Comparison of ENCODE assay signal across 18 cellular contexts in the genomic region with DNA sequence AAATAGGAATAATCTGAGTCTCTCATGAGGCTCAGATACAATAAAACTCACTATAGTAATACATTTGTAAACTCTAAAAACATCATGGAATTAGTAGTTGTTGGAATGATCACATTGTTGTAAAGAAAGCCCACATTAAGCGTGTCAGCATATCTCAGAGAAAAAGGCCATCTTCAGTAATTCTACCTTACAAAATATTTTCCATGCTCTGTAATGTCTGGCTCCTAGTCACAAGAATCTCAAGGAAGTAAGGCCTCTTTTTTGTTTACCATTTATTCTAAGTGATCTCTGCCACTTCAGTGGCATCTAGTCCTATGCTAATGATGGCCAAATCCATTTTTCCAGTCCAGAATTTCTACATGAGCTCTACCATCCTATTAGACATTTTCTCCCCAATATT.
A peak's percentile ranks its signal among the peaks of the same experiment; 100 is the strongest.
DNase-seq lines count a peak whose midpoint lies in the region; ATAC-seq, FAIRE-seq and TF ChIP-seq lines count a peak whose summit lies in the region.
"Had no signal": no experiment of that assay in that cellular context is flagged by ENCODE, and none has a peak within 500 bp of the region (broad histone marks: within the 10 kb centered on the region; RNA-seq: fewer than 3 reads in every experiment).

No MANE protein-coding gene starts in this region.

- no peak overlapping the region for H2BK12ac ChIP-seq in H1 (ENCODE audit: low read depth, low read length)

- H3K9ac ChIP-seq in GM23248 (no peak overlapping the region), OCI-LY3 (ENCODE audit: low read length) (no peak overlapping the region), H1 (replicated peaks in 1 of 4; ENCODE audit: extremely low read depth in 1 of 4, low read depth in 3 of 4, low read length in 3 of 4) (no peak overlapping the region)

- ATAC-seq in T-helper 17 cell: no peak
- no peak for ATAC-seq in HG02571 (IDR thresholded peaks at IDR 0.05; ENCODE audit: unreplicated experiment)
- no peak for ATAC-seq in lower lobe of right lung
- ATAC-seq: CD8-positive, alpha-beta T cell; HepG2 had no signal

- no peaks in the 10 kb centered on the region for H4K20me1 ChIP-seq in GM23248 (ENCODE audit: insufficient read depth)
- no peaks in the 10 kb centered on the region for H4K20me1 ChIP-seq in OCI-LY3 (ENCODE audit: insufficient read depth, low read length)
- no peaks in the 10 kb centered on the region for H4K20me1 ChIP-seq in H1 (replicated peaks in 1 of 2; ENCODE audit: control insufficient read depth in 1 of 2, insufficient read depth in 2 of 2, low read length in 2 of 2)

- no peak overlapping the region for H3K14ac ChIP-seq in H1 (ENCODE audit: insufficient read length)

- no peak overlapping the region for H2BK15ac ChIP-seq in H1 (ENCODE audit: low read length)

- no peaks in the 10 kb centered on the region for H3K4me1 Mint-ChIP-seq in T-helper 17 cell
- H3K4me1 Mint-ChIP-seq: CD14-positive monocyte had no signal

- H3K27me3 Mint-ChIP-seq in T-helper 17 cell: no peaks in the 10 kb centered on the region

- H3K36me3 Mint-ChIP-seq in T-helper 17 cell (ENCODE audit: low read depth): no peaks in the 10 kb centered on the region
- H3K36me3 Mint-ChIP-seq: CD14-positive monocyte; CD8-positive, alpha-beta T cell had no signal

- TF ChIP-seq EP300 in H1 (IDR thresholded peaks at IDR 0.05; ENCODE audit: borderline replicate concordance in 1 of 2, low read depth in 2 of 2, low read length in 2 of 2): no peak

- H3F3A ChIP-seq in GM23248 (ENCODE audit: insufficient read depth): no peaks in the 10 kb centered on the region

- no peak overlapping the region for H3K23ac ChIP-seq in H1 (ENCODE audit: insufficient read length)

- no peak overlapping the region for H3K4me3 Mint-ChIP-seq in T-helper 17 cell
- H3K4me3 Mint-ChIP-seq: CD14-positive monocyte; CD8-positive, alpha-beta T cell; HFFc6 had no signal

- peak overlapping the region; percentile 19 for H3K4ac ChIP-seq in H1 (replicated peaks; ENCODE audit: insufficient read length, low read depth, low read length)

- no peak overlapping the region for H2BK20ac ChIP-seq in H1 (ENCODE audit: low read length)

- 47 to 56% methylated on average over 1 of the region's 1 CpG for WGBS in GM23248 (ENCODE audit: low coverage in 1 of 2, low lambda C conversion rate in 2 of 2, missing lambda C conversion rate in 2 of 2), 2 experiments
- 93% methylated on average over 1 of the region's 1 CpG; no CpG with 5 or more reads in 1 of the 2 experiments for WGBS in H1 (ENCODE audit: extremely low coverage in 1 of 2, insufficient coverage in 1 of 2, insufficient read length in 1 of 2, insufficient replicate concordance in 2 of 2, low coverage in 1 of 2, low lambda C conversion rate in 2 of 2, missing lambda C conversion rate in 1 of 2), 2 experiments

- H2BK5ac ChIP-seq in H1 (ENCODE audit: low read depth, low read length): no peak overlapping the region; the same call in 1 of the 2 replicates

- no peak overlapping the region for H3K56ac ChIP-seq in H1 (replicated peaks; ENCODE audit: insufficient read length, low read depth, low read length)

- H3K27ac Mint-ChIP-seq in T-helper 17 cell: no peak overlapping the region
- H3K27ac Mint-ChIP-seq: CD14-positive monocyte; CD8-positive, alpha-beta T cell; HFFc6 had no signal

- no peak overlapping the region for H4K91ac ChIP-seq in H1 (replicated peaks; ENCODE audit: insufficient read length, low read length)

- H2AFZ ChIP-seq in GM23248: 0 out of 2 replicates have a peak overlapping the region, but pooled peaks have one; percentile 6
- 0 out of 2 replicates have a peak overlapping the region, but pooled peaks have one; percentile 31 for H2AFZ ChIP-seq in OCI-LY3 (ENCODE audit: low read depth, low read length)
- no peak overlapping the region for H2AFZ ChIP-seq in H1 (ENCODE audit: low read length)

- H3K79me1 ChIP-seq in H1 (ENCODE audit: low read depth, low read length): no peaks in the 10 kb centered on the region

- FAIRE-seq in H1 (lab: Jason Lieb, UNC): no peak
- FAIRE-seq: D721Med, GM12892, HepG2 had no signal

- in situ Hi-C loops in GM23248 (cut with MboI): no loop called here

- no peaks in the 10 kb centered on the region for H3K23me2 ChIP-seq in H1 (ENCODE audit: low read depth, low read length)

- H4K5ac ChIP-seq in H1 (ENCODE audit: insufficient read length, low read depth, low read length): no peak overlapping the region

- H3K4me3 ChIP-seq in GM23248 (no peak overlapping the region), OCI-LY3 (ENCODE audit: low read length) (no peak overlapping the region), H1 (ENCODE audit: extremely low read depth in 1 of 4, insufficient read depth in 2 of 4, low read depth in 3 of 4, low read length in 4 of 4) (no peak overlapping the region), lower lobe of right lung (no peak overlapping the region)

- H2AK5ac ChIP-seq in H1 (ENCODE audit: low read depth, low read length): no peak overlapping the region

- H3K4me1 ChIP-seq in GM23248 (ENCODE audit: insufficient read depth) (peaks cover 8% of the 10 kb centered on the region; the same call in 1 of the 2 replicates), OCI-LY3 (ENCODE audit: low read length) (no peaks in the 10 kb centered on the region), H1 (replicated peaks in 1 of 4; ENCODE audit: control insufficient read depth in 3 of 4, insufficient read depth in 4 of 4, low read length in 3 of 4) (no peaks in the 10 kb centered on the region), lower lobe of right lung (no peaks in the 10 kb centered on the region)
- H3K4me1 ChIP-seq: BE2C had no signal

- TF ChIP-seq POLR2A in H1 (IDR thresholded peaks at IDR 0.05; ENCODE audit: control extremely low read depth in 1 of 2, low read depth in 2 of 2, low read length in 2 of 2): no peak

- no peak overlapping the region for H3K27ac ChIP-seq in GM23248
- no peak overlapping the region for H3K27ac ChIP-seq in OCI-LY3 (ENCODE audit: low read length)
- no peak overlapping the region for H3K27ac ChIP-seq in H1 (ENCODE audit: low read depth, low read length)
- H3K27ac ChIP-seq in lower lobe of right lung: no peak overlapping the region

- POLR2A ChIA-PET in H1 (lab: Charles Lee; ENCODE audit: partially characterized antibody): no interaction called here

- H2BK120ac ChIP-seq in H1 (replicated peaks; ENCODE audit: low read depth, low read length): peak overlapping the region; percentile 52

- no peaks in the 10 kb centered on the region for H3K27me3 ChIP-seq in GM23248 (replicated peaks; ENCODE audit: insufficient read depth)
- no peaks in the 10 kb centered on the region for H3K27me3 ChIP-seq in OCI-LY3 (ENCODE audit: low read depth, low read length)
- H3K27me3 ChIP-seq in H1 (replicated peaks in 1 of 4; ENCODE audit: control insufficient read depth in 3 of 4, extremely low read depth in 1 of 4, insufficient read depth in 3 of 4, low read length in 3 of 4): no peaks in the 10 kb centered on the region
- H3K27me3 ChIP-seq in lower lobe of right lung (ENCODE audit: low read depth): no peaks in the 10 kb centered on the region
- H3K27me3 ChIP-seq: BE2C had no signal

- H3K4me2 ChIP-seq in GM23248 (ENCODE audit: unreplicated experiment) (no peak overlapping the region), OCI-LY3 (ENCODE audit: low read length) (no peak overlapping the region), H1 (ENCODE audit: insufficient read depth in 1 of 2, low read depth in 2 of 2, low read length in 2 of 2) (no peak overlapping the region)

- H3K79me2 ChIP-seq in GM23248 (ENCODE audit: insufficient read depth) (no peaks in the 10 kb centered on the region), OCI-LY3 (ENCODE audit: low read length) (no peaks in the 10 kb centered on the region), H1 (ENCODE audit: control insufficient read depth in 1 of 2, insufficient read depth in 2 of 2, low read length in 2 of 2) (0 out of 4 replicates have a peak, but pooled peaks cover 0 to 2% of the 10 kb centered on the region in 2 experiments)

- TF ChIP-seq CTCF in OCI-LY3 (IDR thresholded peaks at IDR 0.05; ENCODE audit: low read depth, low read length): no peak
- TF ChIP-seq CTCF in H1 (IDR thresholded peaks at IDR 0.05; ENCODE audit: control extremely low read depth in 1 of 3, insufficient read depth in 1 of 3, low read depth in 1 of 3, low read length in 3 of 3): no peak
- TF ChIP-seq CTCF in lower lobe of right lung (IDR thresholded peaks at IDR 0.05): no peak

- H3K9me3 ChIP-seq in GM23248 (ENCODE audit: low read depth) (no peaks in the 10 kb centered on the region), OCI-LY3 (ENCODE audit: insufficient read depth, low read length) (no peaks in the 10 kb centered on the region), H1 (ENCODE audit: insufficient read depth in 2 of 2, low read depth in 1 of 2, low read length in 1 of 2) (no peaks in the 10 kb centered on the region; a peak in 1 of 4 replicates), T-helper 17 cell (ENCODE audit: control insufficient read depth, low read length, poor library complexity, severe bottlenecking) (no peaks in the 10 kb centered on the region), lower lobe of right lung (no peaks in the 10 kb centered on the region)
- H3K9me3 ChIP-seq: BE2C had no signal

- H3K9me2 ChIP-seq in GM23248 (ENCODE audit: insufficient read depth): no peaks in the 10 kb centered on the region

- CTCF ChIA-PET in H1 (lab: Charles Lee; ENCODE audit: partially characterized antibody): interaction anchor here (0.8 to 5.6 kb wide), 9 partner anchors 9 to 544 kb away, joined by 3 to 54 read pairs (median 4); no protein-coding TSS in a partner anchor

- H3K36me3 ChIP-seq in GM23248 (ENCODE audit: low read depth): no peaks in the 10 kb centered on the region
- no peaks in the 10 kb centered on the region for H3K36me3 ChIP-seq in OCI-LY3 (replicated peaks; ENCODE audit: low read depth, low read length)
- no peaks in the 10 kb centered on the region; a peak in 1 of 8 replicates for H3K36me3 ChIP-seq in H1 (ENCODE audit: control insufficient read depth in 2 of 4, insufficient read depth in 4 of 4, low read length in 3 of 4)
- no peaks in the 10 kb centered on the region for H3K36me3 ChIP-seq in lower lobe of right lung
- H3K36me3 ChIP-seq: BE2C had no signal

- intact Hi-C loops in lower lobe of right lung (cut with DNase I): no loop called here

- no peak overlapping the region for H4K8ac ChIP-seq in H1 (ENCODE audit: extremely low read depth, insufficient read depth, low read length)

- H3K18ac ChIP-seq in H1 (ENCODE audit: extremely low read depth, low read length): no peak overlapping the region

- DNase-seq in GM23248 (no peak), H1 (ENCODE audit: low read depth in 1 of 2, low spot score in 2 of 2) (no peak), NCI-H1694 treated with DMSO at 0.1 percent for 48 hours (lab: John Stamatoyannopoulos, UW) (no peak), T-helper 17 cell (no peak), lower lobe of right lung (no peak)
- DNase-seq: BE2C; CD8-positive, alpha-beta T cell; COR-L47; DND-41; GDM1; HCEC 1CT; HFFc6 had no signal

- TF ChIP-seq RAD21 in H1 (IDR thresholded peaks at IDR 0.05 in 1 of 2, conservative IDR thresholded peaks at IDR 0.05 in 1 of 2; ENCODE audit: low read depth in 2 of 2, low read length in 2 of 2): no peak
